1 cellular context compared by ENCODE assay signal in genomic region chr17:78146471-78146869, GRCh38.
TF ChIP-seq lines count a peak whose summit lies in the region.

No MANE protein-coding gene starts in this region.

TF ChIP-seq in WTC11, 78 proteins besides CTCF, POLR2A, EP300 and RAD21 (continued from another document):
- TF ChIP-seq, protein P1, sequence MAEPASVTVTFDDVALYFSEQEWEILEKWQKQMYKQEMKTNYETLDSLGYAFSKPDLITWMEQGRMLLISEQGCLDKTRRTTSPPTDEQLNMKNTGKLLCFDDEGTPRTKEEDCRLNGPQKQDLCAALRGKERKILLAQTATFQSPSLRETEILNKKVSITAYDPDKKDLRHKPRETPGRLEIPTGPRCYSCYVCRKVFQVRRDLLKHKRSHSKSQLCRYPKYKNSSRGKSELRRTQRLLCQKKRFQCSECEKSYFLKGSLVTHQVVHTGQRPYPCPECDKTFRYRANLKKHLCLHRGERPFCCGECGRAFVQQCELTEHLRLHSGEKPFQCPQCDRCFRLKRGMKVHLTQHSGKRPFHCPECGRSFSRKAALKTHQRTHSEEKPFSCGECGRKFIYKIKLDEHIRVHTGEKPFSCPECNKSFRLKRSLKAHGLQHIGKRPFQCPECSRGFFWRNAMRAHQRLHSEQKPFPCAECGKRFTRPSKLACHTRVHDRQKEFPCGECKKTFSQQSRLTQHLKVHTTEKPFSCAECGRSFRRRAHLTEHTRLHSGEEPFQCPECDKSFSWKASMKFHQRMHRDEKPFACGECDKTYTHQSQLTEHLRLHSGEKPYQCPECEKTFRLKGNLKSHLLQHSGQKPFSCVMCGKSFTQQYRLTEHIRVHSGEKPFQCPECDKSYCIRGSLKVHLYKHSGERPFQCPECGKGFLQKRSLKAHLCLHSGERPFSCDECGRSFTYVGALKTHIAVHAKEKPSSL (CRISPR knock-in tag; conservative IDR thresholded peaks at IDR 0.05), result no peak
TF ChIP-seq in WTC11: peak in this region for 1.
